Comparison of ENCODE assay signal across 2 cellular contexts in genomic region chr3:14622368-14622767, GRCh38.
A peak's percentile ranks its signal among the peaks of the same experiment; 100 is the strongest.
TF ChIP-seq lines count a peak whose summit lies in the region.

No MANE protein-coding gene starts in this region.

TF ChIP-seq in K562, 482 proteins besides CTCF, POLR2A, EP300 and RAD21:
- TF ChIP-seq ZNF436 (CRISPR knock-in tag; IDR thresholded peaks at IDR 0.05) (no peak), ARID3A (IDR thresholded peaks at IDR 0.05; ENCODE audit: borderline replicate concordance, low read depth, low read length) (no peak), ZNF589 (CRISPR knock-in tag; IDR thresholded peaks at IDR 0.05; ENCODE audit: low read depth) (no peak), BHLHE40 (IDR thresholded peaks at IDR 0.05; ENCODE audit: low read length) (peak; percentile 70), ZSCAN29 (IDR thresholded peaks at IDR 0.05) (no peak), HDAC6 (IDR thresholded peaks at IDR 0.05; ENCODE audit: low read depth, low read length) (no peak), RUNX1 (IDR thresholded peaks at IDR 0.05; ENCODE audit: low read depth) (no peak), BRD9 (IDR thresholded peaks at IDR 0.05; ENCODE audit: low read depth, partially characterized antibody) (no peak), SMARCB1 (IDR thresholded peaks at IDR 0.05; ENCODE audit: insufficient read length, low read depth) (no peak), KDM2B (CRISPR knock-in tag; IDR thresholded peaks at IDR 0.05) (no peak), YY1 (IDR thresholded peaks at IDR 0.05; ENCODE audit: borderline replicate concordance in 1 of 3, control insufficient read depth in 1 of 3, extremely low read depth in 1 of 3, insufficient read depth in 3 of 3, insufficient read length in 1 of 3, insufficient replicate concordance in 2 of 3, low read depth in 1 of 3, low read length in 2 of 3) (no peak), RFX1 (IDR thresholded peaks at IDR 0.05) (peak; percentile 54), ZBTB1 (CRISPR knock-in tag; IDR thresholded peaks at IDR 0.05; ENCODE audit: borderline replicate concordance, low read depth) (no peak)
- TF ChIP-seq, protein P1, sequence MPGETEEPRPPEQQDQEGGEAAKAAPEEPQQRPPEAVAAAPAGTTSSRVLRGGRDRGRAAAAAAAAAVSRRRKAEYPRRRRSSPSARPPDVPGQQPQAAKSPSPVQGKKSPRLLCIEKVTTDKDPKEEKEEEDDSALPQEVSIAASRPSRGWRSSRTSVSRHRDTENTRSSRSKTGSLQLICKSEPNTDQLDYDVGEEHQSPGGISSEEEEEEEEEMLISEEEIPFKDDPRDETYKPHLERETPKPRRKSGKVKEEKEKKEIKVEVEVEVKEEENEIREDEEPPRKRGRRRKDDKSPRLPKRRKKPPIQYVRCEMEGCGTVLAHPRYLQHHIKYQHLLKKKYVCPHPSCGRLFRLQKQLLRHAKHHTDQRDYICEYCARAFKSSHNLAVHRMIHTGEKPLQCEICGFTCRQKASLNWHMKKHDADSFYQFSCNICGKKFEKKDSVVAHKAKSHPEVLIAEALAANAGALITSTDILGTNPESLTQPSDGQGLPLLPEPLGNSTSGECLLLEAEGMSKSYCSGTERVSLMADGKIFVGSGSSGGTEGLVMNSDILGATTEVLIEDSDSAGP (CRISPR knock-in tag; IDR thresholded peaks at IDR 0.05): no peak
TF ChIP-seq in K562: peak in this region for 2.

TF ChIP-seq in HepG2, 621 proteins besides CTCF, POLR2A, EP300 and RAD21:
- peak; percentile 67 for TF ChIP-seq MNT (IDR thresholded peaks at IDR 0.05)
- TF ChIP-seq BHLHE40 (IDR thresholded peaks at IDR 0.05; ENCODE audit: low read length): 0 out of 2 replicates have a peak, but pooled peaks have one; percentile 41
- no peak for TF ChIP-seq ZNF850 (CRISPR knock-in tag; conservative IDR thresholded peaks at IDR 0.05)
